9 cellular contexts compared by ENCODE assay signal in the genomic region with DNA sequence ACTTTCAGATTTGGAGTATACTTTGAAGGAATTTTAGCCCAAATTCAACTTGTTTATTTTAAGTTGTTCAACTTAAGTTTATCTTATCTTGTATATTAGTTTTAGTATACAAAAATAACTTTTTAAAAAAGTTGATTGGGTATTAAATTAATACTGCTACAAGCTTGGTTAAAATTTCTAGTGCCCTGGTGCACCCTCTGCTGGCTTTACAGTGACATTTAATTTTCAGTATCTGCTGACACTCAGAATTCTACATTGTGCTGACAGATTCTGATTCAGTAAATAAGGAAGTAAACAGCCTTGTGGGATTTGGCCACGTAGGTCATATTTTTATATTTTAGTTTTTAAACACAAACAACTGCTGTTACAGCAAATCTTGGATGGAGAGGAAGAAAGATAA. TPM values are rescaled to one million over a fixed set of nuclear protein-coding genes. Genes with fewer than 3 reads are reported as not detected.
A peak's percentile ranks its signal among the peaks of the same experiment; 100 is the strongest.
DNase-seq lines count a peak whose midpoint lies in the region; ATAC-seq, FAIRE-seq and TF ChIP-seq lines count a peak whose summit lies in the region.
"Had no signal": no experiment of that assay in that cellular context is flagged by ENCODE, and none has a peak within 500 bp of the region (broad histone marks: within the 10 kb centered on the region; RNA-seq: fewer than 3 reads in every experiment).

No MANE protein-coding gene starts in this region.

- no peak overlapping the region for H3K4me3 ChIP-seq in Panc1 (ENCODE audit: low read depth in 2 of 2, low read length in 2 of 2)

- in situ Hi-C loops in Panc1 (cut with HindIII; ENCODE audit: low pct_unique_long_range_greater_than_20kb, low sequenced_read_pairs) = no loop called here

- no peak overlapping the region for H3K4me3 Mint-ChIP-seq in endothelial cell (ENCODE audit: unreplicated experiment)
- H3K4me3 Mint-ChIP-seq: activated naive CD8-positive, alpha-beta T cell treated with anti-CD3 and anti-CD28 coated beads, Interleukin-2, amount 10 ng/mL, durations not matched to agents 7 days and 5 days had no signal

- no peaks in the 10 kb centered on the region for H3K36me3 Mint-ChIP-seq in endothelial cell (ENCODE audit: low read depth, unreplicated experiment)
- H3K36me3 Mint-ChIP-seq: activated naive CD8-positive, alpha-beta T cell treated with anti-CD3 and anti-CD28 coated beads, Interleukin-2, amount 10 ng/mL, durations not matched to agents 7 days and 5 days had no signal

- no peaks in the 10 kb centered on the region for H3K36me3 ChIP-seq in Panc1 (ENCODE audit: control insufficient read depth, insufficient read depth, low read length)

- ATAC-seq in Panc1 = no peak
- ATAC-seq in sciatic nerve = no peak
- no peak for ATAC-seq in HG03280 (IDR thresholded peaks at IDR 0.05; ENCODE audit: unreplicated experiment)
- ATAC-seq in HG03095 (IDR thresholded peaks at IDR 0.05; ENCODE audit: unreplicated experiment) = no peak
- ATAC-seq in HG03521 (IDR thresholded peaks at IDR 0.05; ENCODE audit: unreplicated experiment) = no peak

- H3K9me3 Mint-ChIP-seq in endothelial cell (ENCODE audit: unreplicated experiment) = no peaks in the 10 kb centered on the region
- H3K9me3 Mint-ChIP-seq: activated naive CD8-positive, alpha-beta T cell treated with anti-CD3 and anti-CD28 coated beads, Interleukin-2, amount 10 ng/mL, durations not matched to agents 7 days and 5 days had no signal

- H3K27me3 Mint-ChIP-seq in endothelial cell (ENCODE audit: unreplicated experiment) = peaks cover 3% of the 10 kb centered on the region

- CTCF ChIA-PET in Panc1 (lab: Charles Lee) = interaction anchor here (1.3 kb wide), 1 partner anchor 81 kb away, joined by 3 read pairs; no protein-coding TSS in a partner anchor

- H3K4me1 Mint-ChIP-seq in endothelial cell (ENCODE audit: unreplicated experiment) = no peaks in the 10 kb centered on the region

- H3K4me1 ChIP-seq in Panc1 (ENCODE audit: control insufficient read depth, insufficient read depth, low read length) = no peaks in the 10 kb centered on the region; the same call in 1 of the 2 replicates

- POLR2A ChIA-PET in Panc1 (lab: Charles Lee) = no interaction called here

- H3K27me3 ChIP-seq in Panc1 (ENCODE audit: control insufficient read depth, insufficient read depth, low read length) = peaks cover 3% of the 10 kb centered on the region; the same call in 1 of the 2 replicates

- intact Hi-C loops in Panc1 (cut with micrococcal nuclease; ENCODE audit: unreplicated experiment) (loop anchor here (2.0 to 5.0 kb wide), 2 partner anchors 82 to 126 kb away; no protein-coding TSS in a partner anchor), sciatic nerve (cut with DNase I) (no loop called here)

- peak; percentile 88 for FAIRE-seq in G401.6 (lab: Jason Lieb, UNC)

- H3K27ac Mint-ChIP-seq in endothelial cell (ENCODE audit: unreplicated experiment) = no peak overlapping the region
- H3K27ac Mint-ChIP-seq: activated naive CD8-positive, alpha-beta T cell treated with anti-CD3 and anti-CD28 coated beads, Interleukin-2, amount 10 ng/mL, durations not matched to agents 7 days and 5 days had no signal

- no peaks in the 10 kb centered on the region for H3K9me3 ChIP-seq in Panc1 (ENCODE audit: control insufficient read depth, insufficient read depth, low read depth, low read length)

- DNase-seq in A172 (ENCODE audit: low spot score) (peak; percentile 0), Panc1 (ENCODE audit: low read depth, low spot score) (no peak), endothelial cell (ENCODE audit: low spot score) (no peak), sciatic nerve (ENCODE audit: low spot score) (peak; percentile 54)
- DNase-seq: activated naive CD8-positive, alpha-beta T cell treated with anti-CD3 and anti-CD28 coated beads, Interleukin-2, amount 10 ng/mL, durations not matched to agents 7 days and 5 days had no signal

- BruUV-seq in Panc1 (replicated peaks; lab: Mats Ljungman, UMichigan) = no TSS peak

- no peak overlapping the region for H3K27ac ChIP-seq in Panc1 (ENCODE audit: low read length)

- TF ChIP-seq CTCF in Panc1 (IDR thresholded peaks at IDR 0.05) (peak; percentile 62; the same call in 1 of the 2 replicates), endothelial cell (IDR thresholded peaks at IDR 0.05; ENCODE audit: unreplicated experiment) (peak; percentile 41)

RNA-seq across cellular contexts. Expression of a gene that starts 2.9 kb away (rescaled TPM):
- 0.02 TPM in 1 of 2 replicates, not detected in the other for total RNA-seq in A172 (2014; rRNA removed; shearing (Covaris generic))
- total RNA-seq in Panc1 (2021; ENCODE audit: unreplicated experiment) = 0.23 TPM
- not detected for polyA plus RNA-seq in Panc1 (2012; ENCODE audit: insufficient read length)
- total RNA-seq in endothelial cell (ENCODE audit: unreplicated experiment) = 2.3 TPM
- 9.2 TPM for total RNA-seq in sciatic nerve

Comparison
In these comparisons a context has a peak if more than half of its experiments do, and no peak if none do; other contexts are left out.
1. DNase-seq: peak in A172 (single experiment) and sciatic nerve (single experiment); none in Panc1 (single experiment) and endothelial cell (single experiment).